14 cellular contexts compared by ENCODE assay signal in genomic region chr2:68907232-68907922, GRCh38. TPM values are rescaled to one million over a fixed set of nuclear protein-coding genes. Genes with fewer than 3 reads are reported as not detected.
DNase-seq lines count a peak whose midpoint lies in the region; ATAC-seq, FAIRE-seq and TF ChIP-seq lines count a peak whose summit lies in the region.
"Had no signal": no experiment of that assay in that cellular context is flagged by ENCODE, and none has a peak within 500 bp of the region (broad histone marks: within the 10 kb centered on the region; RNA-seq: fewer than 3 reads in every experiment).

No MANE protein-coding gene starts in this region.

- ATAC-seq in HG03095 (IDR thresholded peaks at IDR 0.05; ENCODE audit: unreplicated experiment) (no peak), pancreas (no peak)

- no peak for FAIRE-seq in pancreas (lab: Jason Lieb, UNC)
- FAIRE-seq: colon had no signal

- in situ Hi-C loops in SK-MEL-5 (cut with HindIII; ENCODE audit: low pct_unique_long_range_greater_than_20kb, low sequenced_read_pairs) = no loop called here

- intact Hi-C loops in posterior cingulate gyrus (cut with DNase I) = no loop called here
- intact Hi-C loops in pancreas (cut with DNase I) = no loop called here

- peaks cover 0 to 6% (median 0%) of the 10 kb centered on the region in 3 donors for H3K4me1 ChIP-seq in pancreas

- no peaks in the 10 kb centered on the region for H3K36me3 ChIP-seq in pancreas
- H3K36me3 ChIP-seq: tibial artery had no signal

- peak; percentile 27 for DNase-seq in A172 (ENCODE audit: low spot score)
- DNase-seq in DMS53 treated with DMSO at 0.1 percent for 48 hours (lab: John Stamatoyannopoulos, UW; ENCODE audit: unreplicated experiment) = peak; percentile 26
- DNase-seq in SK-MEL-5 (ENCODE audit: low read depth, low spot score) = peak; percentile 31
- peak; percentile 32 for DNase-seq in epithelial cell of esophagus (ENCODE audit: low read depth)
- DNase-seq in posterior cingulate gyrus = no peak
- no peak for DNase-seq in foreskin fibroblast
- no peak for DNase-seq in pancreas
- DNase-seq: DMS 273 treated with DMSO at 0.1 percent for 48 hours, hypothalamus, NCI-H187 treated with DMSO at 0.1 percent for 48 hours, tibial artery had no signal

- no peaks in the 10 kb centered on the region for H3K27me3 ChIP-seq in pancreas
- H3K27me3 ChIP-seq: tibial artery had no signal

- 84 to 90% methylated on average over 5 of the region's 5 CpGs for WGBS in pancreas, 2 donors

- TF ChIP-seq CTCF in epithelial cell of esophagus (IDR thresholded peaks at IDR 0.05; ENCODE audit: insufficient read depth, low read depth, low read length, missing control alignments) = no peak
- no peak for TF ChIP-seq CTCF in foreskin fibroblast (IDR thresholded peaks at IDR 0.05; ENCODE audit: low read depth, low read length)
- TF ChIP-seq CTCF in pancreas (IDR thresholded peaks at IDR 0.05) = no peak

- no peak overlapping the region for H3K4me3 ChIP-seq in epithelial cell of esophagus (ENCODE audit: low read length)
- no peak overlapping the region for H3K4me3 ChIP-seq in foreskin fibroblast (ENCODE audit: low read depth in 1 of 2, low read length in 2 of 2)
- no peak overlapping the region for H3K4me3 ChIP-seq in pancreas
- H3K4me3 ChIP-seq: tibial artery had no signal

- no peak overlapping the region for H3K27ac ChIP-seq in pancreas

- H3K9me3 ChIP-seq in pancreas = no peaks in the 10 kb centered on the region

RNA-seq across cellular contexts. Expression of gene BMP10, which starts 36.2 kb away (rescaled TPM):
- total RNA-seq in A172 (2014; rRNA removed; shearing (Covaris generic)) = 0.46 TPM in 1 of 2 replicates, not detected in the other
- not detected in 2 replicates for total RNA-seq in SK-MEL-5 (2014; rRNA removed; shearing (Covaris generic))
- not detected in 2 replicates for polyA plus RNA-seq in SK-MEL-5 (2015; cell fraction: cytosol; rRNA removed)
- polyA plus RNA-seq in SK-MEL-5 (2015; cell fraction: nucleus; rRNA removed) = not detected in 2 replicates
- total RNA-seq in pancreas = not detected
- not detected for polyA plus RNA-seq in pancreas

RNA-seq across cellular contexts. Expression of gene GKN2, which starts 45.3 kb away (rescaled TPM):
- 0.24 and 1.9 TPM in 2 replicates for total RNA-seq in A172 (2014; rRNA removed; shearing (Covaris generic))
- not detected in 2 replicates for total RNA-seq in SK-MEL-5 (2014; rRNA removed; shearing (Covaris generic))
- polyA plus RNA-seq in SK-MEL-5 (2015; cell fraction: cytosol; rRNA removed) = 0.43 TPM in 1 of 2 replicates, not detected in the other
- not detected in 2 replicates for polyA plus RNA-seq in SK-MEL-5 (2015; cell fraction: nucleus; rRNA removed)
- total RNA-seq in pancreas = 1 to 10 TPM in 1 of 6 donors, not detected in 5; 1.6 TPM
- under 1 TPM in 1 of 2 donors, not detected in 1; 0.07 TPM for polyA plus RNA-seq in pancreas
- total RNA-seq: Right ventricle myocardium inferior had no signal

Comparison
In these comparisons a context has a peak if more than half of its experiments do, and no peak if none do; other contexts are left out.
1. DNase-seq: peak in A172 (single experiment), DMS53 treated with DMSO at 0.1 percent for 48 hours (single experiment), SK-MEL-5 (single experiment) and epithelial cell of esophagus (single experiment); none in posterior cingulate gyrus (0 of 10), foreskin fibroblast (0 of 2) and pancreas (0 of 6).